ENCODE assay signal across 32 cellular contexts in genomic region chr6:119655124-119655523, GRCh38.
"Had no signal": no experiment of that assay in that cellular context is flagged by ENCODE, and none has a peak within 500 bp of the region (broad histone marks: within the 10 kb centered on the region; RNA-seq: fewer than 3 reads in every experiment).

No MANE protein-coding gene starts in this region.

- DNase-seq: activated CD4-positive, alpha-beta memory T cell treated with anti-CD3 and anti-CD28 coated beads, Interleukin-2, amount 10 ng/mL, durations not matched to agents 7 days and 5 days; activated CD4-positive, alpha-beta T cell treated with anti-CD3 and anti-CD28 coated beads for 1 hour; activated CD4-positive, alpha-beta T cell treated with anti-CD3 and anti-CD28 coated beads for 36 hours; activated CD4-positive, alpha-beta T cell treated with anti-CD3 and anti-CD28 coated beads for 48 hours; activated CD4-positive, alpha-beta T cell treated with anti-CD3 and anti-CD28 coated beads, Interleukin-2, amount 10 ng/mL, durations not matched to agents 7 days and 5 days; activated CD4-positive, alpha-beta T cell treated with anti-CD3 and anti-CD28 coated beads, Interleukin-2, amount 50 U/mL, for 48 hours; activated CD4-positive, CD25-positive, alpha-beta regulatory T cell; activated CD8-positive, alpha-beta memory T cell treated with anti-CD3 and anti-CD28 coated beads for 24 hours; activated CD8-positive, alpha-beta memory T cell treated with anti-CD3 and anti-CD28 coated beads, Interleukin-2, amount 10 ng/mL, durations not matched to agents 7 days and 5 days; activated CD8-positive, alpha-beta memory T cell treated with anti-CD3 and anti-CD28 coated beads, Interleukin-2, amount 50 U/mL, for 48 hours; activated CD8-positive, alpha-beta T cell treated with anti-CD3 and anti-CD28 coated beads, Interleukin-2, amount 10 ng/mL, durations not matched to agents 7 days and 5 days; activated effector memory CD4-positive, alpha-beta T cell treated with Interleukin-2 at 50 U/mL for 16 hours; activated gamma-delta T cell; activated naive CD4-positive, alpha-beta T cell treated with anti-CD3 and anti-CD28 coated beads, Interleukin-2, amount 10 ng/mL, durations not matched to agents 7 days and 5 days; activated naive CD4-positive, alpha-beta T cell treated with Interleukin-2 at 50 U/mL for 16 hours; activated naive CD8-positive, alpha-beta T cell treated with anti-CD3 and anti-CD28 coated beads, Interleukin-2, amount 10 ng/mL, durations not matched to agents 7 days and 5 days; activated naive CD8-positive, alpha-beta T cell treated with anti-CD3 and anti-CD28 coated beads, Interleukin-2, amount 50 U/mL, for 24 hours; activated T-cell treated with anti-CD3 and anti-CD28 coated beads, Interleukin-2, amount 50 U/mL, for 24 hours; activated T-cell treated with anti-CD3 and anti-CD28 coated beads, Interleukin-2, amount 50 U/mL, for 48 hours; amygdala; anterior cingulate cortex; caudate nucleus; cerebellar nuclear complex; T-helper 1 cell; T-helper 2 cell; T-helper 9 cell; WERI-Rb-1 had no signal

- H3K27ac ChIP-seq: ascending aorta, cardiac muscle cell, WERI-Rb-1 had no signal

- H3K27me3 ChIP-seq: ascending aorta had no signal

- H3K36me3 ChIP-seq: ascending aorta, cardiac muscle cell, WERI-Rb-1 had no signal

- H3K4me3 ChIP-seq: ascending aorta, cardiac muscle cell had no signal

- H3K9me3 ChIP-seq: ascending aorta had no signal

- FAIRE-seq: bronchial epithelial cell had no signal

- ATAC-seq: activated CD4-positive, alpha-beta T cell treated with anti-CD3 and anti-CD28 coated beads for 36 hours; activated CD4-positive, CD25-positive, alpha-beta regulatory T cell treated with anti-CD3 and anti-CD28 coated beads, Interleukin-2, amount 50 U/mL, for 24 hours; activated CD8-positive, alpha-beta memory T cell treated with anti-CD3 and anti-CD28 coated beads, Interleukin-2, amount 10 ng/mL, durations not matched to agents 7 days and 5 days; activated CD8-positive, alpha-beta T cell treated with anti-CD3 and anti-CD28 coated beads, Interleukin-2, amount 10 ng/mL, durations not matched to agents 7 days and 5 days; activated naive CD8-positive, alpha-beta T cell treated with anti-CD3 and anti-CD28 coated beads, Interleukin-2, amount 50 U/mL, for 24 hours; WTC11 had no signal

- H3K4me1 ChIP-seq: ascending aorta had no signal
